In the genomic region with DNA sequence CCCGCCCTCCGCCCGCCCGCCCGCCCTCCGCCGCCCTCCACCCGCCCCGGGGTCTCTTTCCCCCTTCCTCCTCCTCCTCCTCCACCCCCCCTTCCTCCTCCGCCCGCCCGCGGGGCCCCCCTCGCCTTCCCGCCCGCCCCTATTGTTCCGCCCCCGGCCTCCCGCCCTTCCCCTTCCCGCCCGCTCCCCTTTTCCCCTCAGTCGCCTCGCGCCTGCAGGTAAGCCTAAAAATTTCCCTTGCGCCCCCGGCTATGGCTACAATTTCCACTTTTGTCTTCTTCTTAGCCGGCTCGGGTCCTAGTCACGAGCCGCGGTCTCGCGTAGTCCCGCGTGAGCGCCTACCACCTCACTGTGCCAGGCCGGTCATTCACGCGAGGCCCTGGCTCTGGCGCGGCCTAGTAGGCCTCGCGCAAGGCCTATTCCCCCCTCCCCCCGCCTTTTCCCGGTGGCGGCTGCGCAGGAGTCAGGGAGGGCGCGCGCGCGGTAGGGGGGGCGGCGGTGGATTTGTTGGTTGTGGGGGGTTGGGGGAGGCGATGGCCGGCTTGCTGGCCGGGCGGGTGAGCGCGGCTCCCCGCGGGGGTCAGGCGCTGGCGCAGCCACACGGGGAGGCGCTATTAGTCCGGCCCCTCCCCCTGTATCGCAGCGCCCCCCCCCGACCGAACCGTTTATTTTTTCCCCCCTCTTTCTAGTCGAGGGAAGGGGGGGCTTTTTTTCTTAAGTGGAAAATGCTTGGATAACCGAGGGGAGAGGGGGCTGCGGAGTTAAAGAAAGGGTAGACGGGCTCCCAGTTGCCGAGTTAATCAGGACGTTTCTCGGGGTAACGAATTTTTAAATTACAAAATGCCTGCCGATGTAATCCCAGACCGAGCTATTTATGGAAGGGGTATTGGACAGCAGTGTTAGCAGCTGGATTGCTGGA, we compare ENCODE assay signal across 8 cellular contexts. TPM values are rescaled to one million over a fixed set of nuclear protein-coding genes. Genes with fewer than 3 reads are reported as not detected.
DNase-seq lines count a peak whose midpoint lies in the region; ATAC-seq, FAIRE-seq and TF ChIP-seq lines count a peak whose summit lies in the region.

No MANE protein-coding gene starts in this region.

- peaks cover 0 to 2% (median 0%) of the 10 kb centered on the region in 5 donors for H3K9me3 Mint-ChIP-seq in CD8-positive, alpha-beta memory T cell
- H3K9me3 Mint-ChIP-seq in central memory CD8-positive, alpha-beta T cell = no peaks in the 10 kb centered on the region

- peaks cover 0 to 60% (median 14%) of the 10 kb centered on the region in 3 donors for H3K36me3 Mint-ChIP-seq in CD8-positive, alpha-beta memory T cell
- peaks cover 58% of the 10 kb centered on the region for H3K36me3 Mint-ChIP-seq in central memory CD8-positive, alpha-beta T cell (ENCODE audit: insufficient read depth)

- no peak for TF ChIP-seq CTCF in kidney (IDR thresholded peaks at IDR 0.05; ENCODE audit: borderline replicate concordance, extremely low read depth, insufficient read depth)

- H3K27ac ChIP-seq in CD8-positive, alpha-beta memory T cell (ENCODE audit: low read depth, low read length) = peak overlapping the region; percentile 78
- H3K27ac ChIP-seq in kidney (ENCODE audit: low read depth in 2 of 2, low read length in 2 of 2) = peak overlapping the region; percentile 99

- H3K27me3 Mint-ChIP-seq in CD8-positive, alpha-beta memory T cell = peaks cover 0 to 2% of the 10 kb centered on the region in 2 donors
- no peaks in the 10 kb centered on the region for H3K27me3 Mint-ChIP-seq in central memory CD8-positive, alpha-beta T cell

- POLR2A ChIA-PET in CD8-positive, alpha-beta memory T cell (lab: Charles Lee) = interaction anchor here (0.7 to 1.5 kb wide), 5 partner anchors 11 to 49 kb away, joined by 3 to 9 read pairs (median 6); a partner anchor contains a TSS
- POLR2A ChIA-PET in HEK293T (lab: Yijun Ruan, JAX) = interaction anchor here (1.0 to 2.5 kb wide), 3 partner anchors 11 to 131 kb away, joined by 3 to 8 read pairs (median 4); a partner anchor contains a TSS

- H3K4me3 Mint-ChIP-seq in CD8-positive, alpha-beta memory T cell = peak overlapping the region; percentile 84 to 100 (median 98)
- H3K4me3 Mint-ChIP-seq in central memory CD8-positive, alpha-beta T cell = peak overlapping the region; percentile 88

- peak; percentile 67 to 87 (median 78) for DNase-seq in CD8-positive, alpha-beta memory T cell
- DNase-seq in HEK293T (ENCODE audit: extremely low spot score) = peak; percentile 71
- DNase-seq in NCI-H2171 treated with DMSO at 0.1 percent for 48 hours (lab: John Stamatoyannopoulos, UW) = peak; percentile 59
- peak; percentile 71 for DNase-seq in activated CD4-positive, alpha-beta T cell treated with anti-CD3 and anti-CD28 coated beads for 1 hour
- peak; percentile 72 to 80 for DNase-seq in central memory CD8-positive, alpha-beta T cell (ENCODE audit: low spot score in 2 of 2)
- DNase-seq in kidney = peak; percentile 97
- peak; percentile 47 to 51 for DNase-seq in stimulated activated CD4-positive, alpha-beta T cell treated with anti-CD3 and anti-CD28 coated beads, Interleukin-12 subunit alpha, Interleukin-12 subunit beta, amount 100 ng/mL, for 24 hours (ENCODE audit: low read depth in 2 of 2)

- no peak for FAIRE-seq in kidney (lab: Jason Lieb, UNC)

- H3K4me1 ChIP-seq in CD8-positive, alpha-beta memory T cell (ENCODE audit: insufficient read depth, low read length) = peaks cover 24% of the 10 kb centered on the region
- peaks cover 12 to 15% of the 10 kb centered on the region in 2 donors for H3K4me1 ChIP-seq in kidney (ENCODE audit: control insufficient read depth in 1 of 2, insufficient read depth in 1 of 2, low read depth in 1 of 2, low read length in 2 of 2)

- intact Hi-C loops in kidney (cut with DNase I) = no loop called here

- CTCF ChIA-PET in CD8-positive, alpha-beta memory T cell (lab: Charles Lee) = interaction anchor here (1.0 to 1.7 kb wide), 3 partner anchors 21 to 42 kb away, joined by 3 read pairs; no protein-coding TSS in a partner anchor
- CTCF ChIA-PET in HEK293T (lab: Yijun Ruan, JAX) = interaction anchor here (0.6 kb wide), 1 partner anchor 131 kb away, joined by 3 read pairs; a partner anchor contains a TSS

- peak; percentile 34 for ATAC-seq in central memory CD8-positive, alpha-beta T cell (replicated peaks; ENCODE audit: extremely low read depth, poor library complexity, severe bottlenecking)
- no peak for ATAC-seq in HG03520 (IDR thresholded peaks at IDR 0.05; ENCODE audit: unreplicated experiment)

- H3K36me3 ChIP-seq in CD8-positive, alpha-beta memory T cell (ENCODE audit: insufficient read depth, low read length) = peaks cover 30% of the 10 kb centered on the region
- H3K36me3 ChIP-seq in kidney (ENCODE audit: control insufficient read depth in 1 of 2, insufficient read depth in 2 of 2, low read length in 2 of 2) = peaks cover 23 to 36% of the 10 kb centered on the region in 2 donors

- peak overlapping the region; percentile 35 to 100 (median 98) for H3K27ac Mint-ChIP-seq in CD8-positive, alpha-beta memory T cell
- peak overlapping the region; percentile 97 for H3K27ac Mint-ChIP-seq in central memory CD8-positive, alpha-beta T cell (ENCODE audit: low read depth)

- no peaks in the 10 kb centered on the region for H3K27me3 ChIP-seq in CD8-positive, alpha-beta memory T cell (ENCODE audit: insufficient read depth, low read length, poor library complexity, severe bottlenecking)

- H3K9ac ChIP-seq in kidney (ENCODE audit: low read length in 2 of 2) = peak overlapping the region; percentile 79 to 91

- H3K4me1 Mint-ChIP-seq in CD8-positive, alpha-beta memory T cell = peaks cover 35 to 46% (median 42%) of the 10 kb centered on the region in 3 donors
- H3K4me1 Mint-ChIP-seq in central memory CD8-positive, alpha-beta T cell = peaks cover 30% of the 10 kb centered on the region

- H3K4me3 ChIP-seq in CD8-positive, alpha-beta memory T cell (ENCODE audit: low read length) = peak overlapping the region; percentile 80
- peak overlapping the region; percentile 79 to 82 for H3K4me3 ChIP-seq in kidney (ENCODE audit: low read length in 2 of 2)

- no peaks in the 10 kb centered on the region for H3K9me3 ChIP-seq in CD8-positive, alpha-beta memory T cell (ENCODE audit: low read length)
- H3K9me3 ChIP-seq in kidney (ENCODE audit: control insufficient read depth in 1 of 2, low read length in 2 of 2) = no peaks in the 10 kb centered on the region

TF ChIP-seq in HEK293T, 16 proteins besides CTCF, POLR2A, EP300 and RAD21:
- peak; percentile 45 for TF ChIP-seq L3MBTL2 (conservative IDR thresholded peaks at IDR 0.05)
- no peak for TF ChIP-seq SUZ12 (IDR thresholded peaks at IDR 0.05)
- peak; percentile 10; the same call in 1 of the 2 replicates for TF ChIP-seq FOXM1 (IDR thresholded peaks at IDR 0.05; ENCODE audit: borderline replicate concordance)
- 0 out of 2 replicates have a peak, but pooled peaks have one; percentile 34 for TF ChIP-seq NFRKB (IDR thresholded peaks at IDR 0.05)
- 0 out of 2 replicates have a peak, but pooled peaks have one; percentile 26 for TF ChIP-seq CTBP1 (IDR thresholded peaks at IDR 0.05; ENCODE audit: borderline replicate concordance)
- TF ChIP-seq HDGF (IDR thresholded peaks at IDR 0.05; ENCODE audit: borderline replicate concordance) = no peak

RNA-seq across cellular contexts. Expression of a gene that starts 0.5 kb away (rescaled TPM):
- 1,000 to 10,000 TPM in 1 of 2 experiments, 100 to 1,000 TPM in 1; 995 to 1,025 TPM for total RNA-seq in CD8-positive, alpha-beta memory T cell
- polyA plus RNA-seq in CD8-positive, alpha-beta memory T cell = 104 TPM
- total RNA-seq in kidney = 732 TPM
- 597 TPM for polyA plus RNA-seq in kidney (ENCODE audit: insufficient read depth, low read depth, low replicate concordance)

RNA-seq across cellular contexts. Expression of a gene that starts 10.9 kb away (rescaled TPM):
- total RNA-seq in CD8-positive, alpha-beta memory T cell = 100 to 1,000 TPM; 234 to 236 TPM
- 602 TPM for polyA plus RNA-seq in CD8-positive, alpha-beta memory T cell
- total RNA-seq in kidney = 226 TPM
- 889 TPM for polyA plus RNA-seq in kidney (ENCODE audit: insufficient read depth, low read depth, low replicate concordance)

RNA-seq across cellular contexts. Expression of a gene that starts 28.8 kb away (rescaled TPM):
- not detected for total RNA-seq in CD8-positive, alpha-beta memory T cell
- not detected for polyA plus RNA-seq in CD8-positive, alpha-beta memory T cell
- not detected for total RNA-seq in kidney
- polyA plus RNA-seq in kidney (ENCODE audit: insufficient read depth, low read depth, low replicate concordance) = not detected

RNA-seq across cellular contexts. Expression of a gene that starts 46.8 kb away (rescaled TPM):
- 10 to 100 TPM; 11.9 TPM for total RNA-seq in CD8-positive, alpha-beta memory T cell
- polyA plus RNA-seq in CD8-positive, alpha-beta memory T cell = 6.9 TPM
- 21.8 TPM for total RNA-seq in kidney
- 15.2 TPM for polyA plus RNA-seq in kidney (ENCODE audit: insufficient read depth, low read depth, low replicate concordance)

RNA-seq across cellular contexts. Expression of a gene that starts 48.7 kb away (rescaled TPM):
- 10 to 100 TPM; 62.1 to 65.1 TPM for total RNA-seq in CD8-positive, alpha-beta memory T cell
- polyA plus RNA-seq in CD8-positive, alpha-beta memory T cell = 26.3 TPM
- total RNA-seq in kidney = 32.5 TPM
- 36.3 TPM for polyA plus RNA-seq in kidney (ENCODE audit: insufficient read depth, low read depth, low replicate concordance)
